1 cellular context compared by ENCODE assay signal in genomic region chr19:19230505-19230904, GRCh38.
A peak's percentile ranks its signal among the peaks of the same experiment; 100 is the strongest.
TF ChIP-seq lines count a peak whose summit lies in the region.

No MANE protein-coding gene starts in this region.

TF ChIP-seq in K562, 482 proteins besides CTCF, POLR2A, EP300 and RAD21:
- TF ChIP-seq TRIM24 (IDR thresholded peaks at IDR 0.05) (0 out of 4 replicates have a peak, but pooled peaks of 1 of the 2 experiments have one; percentile 12), CEBPG (CRISPR knock-in tag; IDR thresholded peaks at IDR 0.05) (peak; percentile 33; the same call in 1 of the 2 replicates), CEBPG (tag; conservative IDR thresholded peaks at IDR 0.05 in 1 of 2, IDR thresholded peaks at IDR 0.05 in 1 of 2) (no peak), PHB (CRISPR knock-in tag; IDR thresholded peaks at IDR 0.05) (no peak), ARID4B (CRISPR knock-in tag; IDR thresholded peaks at IDR 0.05) (no peak), ATF3 (IDR thresholded peaks at IDR 0.05) (peak; percentile 31; the same call in 1 of the 2 replicates), ATF3 (CRISPR knock-in tag; conservative IDR thresholded peaks at IDR 0.05) (no peak), ZNF316 (IDR thresholded peaks at IDR 0.05) (0 out of 2 replicates have a peak, but pooled peaks have one; percentile 6), ZNF384 (IDR thresholded peaks at IDR 0.05; ENCODE audit: low read depth, low read length) (peak; percentile 63)
